13 cellular contexts compared by ENCODE assay signal in genomic region chr4:2436301-2436700, GRCh38. TPM values are rescaled to one million over a fixed set of nuclear protein-coding genes. Genes with fewer than 3 reads are reported as not detected.
DNase-seq lines count a peak whose midpoint lies in the region; ATAC-seq and TF ChIP-seq lines count a peak whose summit lies in the region.
"Had no signal": no experiment of that assay in that cellular context is flagged by ENCODE, and none has a peak within 500 bp of the region (broad histone marks: within the 10 kb centered on the region; RNA-seq: fewer than 3 reads in every experiment).

No MANE protein-coding gene starts in this region.

- H3K4me3 ChIP-seq in AG09309 (ENCODE audit: control insufficient read depth, low read depth, low read length) (no peak overlapping the region), astrocyte of the cerebellum (ENCODE audit: low read depth, low read length) (no peak overlapping the region), upper lobe of right lung (no peak overlapping the region), mesenchymal stem cell (ENCODE audit: insufficient read depth in 1 of 2, low read depth in 1 of 2, low read length in 2 of 2) (no peak overlapping the region)
- H3K4me3 ChIP-seq: body of pancreas had no signal

- no peak overlapping the region for H2AFZ ChIP-seq in mesenchymal stem cell (ENCODE audit: low read depth, low read length)

- in situ Hi-C loops in astrocyte of the cerebellum (cut with HindIII; ENCODE audit: low sequenced_read_pairs) = no loop called here

- H2BK5ac ChIP-seq in mesenchymal stem cell (ENCODE audit: low read depth, low read length, poor library complexity, severe bottlenecking) = no peak overlapping the region

- H3K79me1 ChIP-seq in mesenchymal stem cell (replicated peaks; ENCODE audit: low read length, poor library complexity, severe bottlenecking) = no peaks in the 10 kb centered on the region

- no peak for ATAC-seq in upper lobe of right lung
- ATAC-seq in GM21447 (IDR thresholded peaks at IDR 0.05; ENCODE audit: unreplicated experiment) = no peak
- ATAC-seq: body of pancreas; stimulated activated naive B cell treated with anti-CD40 and anti-IgM and Interleukin-4, amounts not matched to agents 10 μg/mL and 1 μg/mL and 100 μg/mL, for 72 hours had no signal

- no peak overlapping the region for H3K4ac ChIP-seq in mesenchymal stem cell (ENCODE audit: low read depth in 1 of 2, low read length in 2 of 2)

- H3K9me3 ChIP-seq in upper lobe of right lung (no peaks in the 10 kb centered on the region), mesenchymal stem cell (ENCODE audit: control insufficient read depth, low read length) (no peaks in the 10 kb centered on the region)
- H3K9me3 ChIP-seq: body of pancreas had no signal

- H3K4me2 ChIP-seq in mesenchymal stem cell (ENCODE audit: low read length, poor library complexity, severe bottlenecking) = no peak overlapping the region

- H3K9ac ChIP-seq in mesenchymal stem cell (ENCODE audit: low read length) = no peak overlapping the region

- WGBS in mesenchymal stem cell = 77% methylated on average over 10 of the region's 10 CpGs

- H2BK12ac ChIP-seq in mesenchymal stem cell (ENCODE audit: low read length in 2 of 2) = no peak overlapping the region

- H2BK15ac ChIP-seq in mesenchymal stem cell (ENCODE audit: low read depth, poor library complexity, severe bottlenecking) = no peak overlapping the region

- H3K27me3 ChIP-seq in upper lobe of right lung = no peaks in the 10 kb centered on the region
- peaks cover 0 to 23% of the 10 kb centered on the region in 2 experiments for H3K27me3 ChIP-seq in mesenchymal stem cell (ENCODE audit: control insufficient read depth in 1 of 2, insufficient read depth in 1 of 2, low read length in 2 of 2)
- H3K27me3 ChIP-seq: body of pancreas had no signal

- no peak overlapping the region for H2BK120ac ChIP-seq in mesenchymal stem cell (ENCODE audit: low read depth, low read length)

- H3K36me3 ChIP-seq in upper lobe of right lung = no peaks in the 10 kb centered on the region
- H3K36me3 ChIP-seq in mesenchymal stem cell (ENCODE audit: control insufficient read depth in 1 of 2, insufficient read depth in 2 of 2, low read depth in 1 of 2, low read length in 2 of 2) = no peaks in the 10 kb centered on the region

- peak; percentile 44 for TF ChIP-seq CTCF in AG09309 (IDR thresholded peaks at IDR 0.05; ENCODE audit: control insufficient read depth, insufficient read depth, low read depth, low read length, missing control alignments)
- TF ChIP-seq CTCF in astrocyte of the cerebellum (IDR thresholded peaks at IDR 0.05; ENCODE audit: low read depth, low read length, missing control alignments) = peak; percentile 42
- TF ChIP-seq CTCF in upper lobe of right lung (IDR thresholded peaks at IDR 0.05) = no peak

- DNase-seq in AG09309 (ENCODE audit: low read depth) (no peak), GM04504 (ENCODE audit: low read depth) (peak; percentile 19), astrocyte of the cerebellum (ENCODE audit: low read depth) (no peak), kidney glomerular epithelial cell (lab: John Stamatoyannopoulos, UW) (peak; percentile 25), upper lobe of right lung (no peak), NCI-H345 treated with DMSO at 0.1 percent for 48 hours (lab: John Stamatoyannopoulos, UW; ENCODE audit: unreplicated experiment) (no peak), mesenchymal stem cell (no peak)
- DNase-seq: body of pancreas; foreskin melanocyte; stimulated activated CD4-positive, alpha-beta T cell treated with anti-CD3 and anti-CD28 coated beads, Interleukin-12 subunit alpha, Interleukin-12 subunit beta, amount 100 ng/mL, for 4 hours; stimulated activated naive B cell treated with anti-CD40 and anti-IgM and Interleukin-4, amounts not matched to agents 10 μg/mL and 1 μg/mL and 100 μg/mL, for 72 hours had no signal

- no peak overlapping the region for H4K8ac ChIP-seq in mesenchymal stem cell (ENCODE audit: low read length)

- intact Hi-C loops in upper lobe of right lung (cut with DNase I) = no loop called here

- no peak overlapping the region for H3K18ac ChIP-seq in mesenchymal stem cell (ENCODE audit: low read depth in 1 of 2, low read length in 2 of 2)

- H3K27ac ChIP-seq in upper lobe of right lung = no peak overlapping the region
- no peak overlapping the region for H3K27ac ChIP-seq in mesenchymal stem cell (ENCODE audit: low read length, poor library complexity, severe bottlenecking)
- H3K27ac ChIP-seq: body of pancreas had no signal

- H3K14ac ChIP-seq in mesenchymal stem cell (ENCODE audit: low read length in 2 of 2) = no peak overlapping the region

- H3K4me1 ChIP-seq in upper lobe of right lung (no peaks in the 10 kb centered on the region), mesenchymal stem cell (ENCODE audit: control insufficient read depth, insufficient read depth, low read depth, low read length) (peaks cover 25% of the 10 kb centered on the region)
- H3K4me1 ChIP-seq: body of pancreas had no signal

- no peak overlapping the region for H4K91ac ChIP-seq in mesenchymal stem cell (ENCODE audit: low read length)

- H2AK5ac ChIP-seq in mesenchymal stem cell (ENCODE audit: low read length, severe bottlenecking) = no peak overlapping the region

- no peak overlapping the region for H3K23ac ChIP-seq in mesenchymal stem cell (ENCODE audit: low read length in 2 of 2)

RNA-seq across cellular contexts. Expression of gene CFAP99, which starts 17.5 kb away (rescaled TPM):
- not detected for total RNA-seq in upper lobe of right lung
- 0.03 TPM for polyA plus RNA-seq in mesenchymal stem cell (2013, experiment 1 of 2)
- polyA plus RNA-seq in mesenchymal stem cell (2013, experiment 2 of 2) = not detected
- total RNA-seq: activated CD8-positive, alpha-beta memory T cell treated with anti-CD3 and anti-CD28 coated beads for 36 hours; body of pancreas had no signal

RNA-seq across cellular contexts. Expression of gene ZFYVE28, which starts 17.9 kb away (rescaled TPM):
- total RNA-seq in upper lobe of right lung = 16.6 TPM
- polyA plus RNA-seq in mesenchymal stem cell (2013, experiment 1 of 2) = 1.0 TPM
- 1.2 TPM for polyA plus RNA-seq in mesenchymal stem cell (2013, experiment 2 of 2)

RNA-seq across cellular contexts. Expression of gene RNF4, which starts 32.6 kb away (rescaled TPM):
- total RNA-seq in upper lobe of right lung = 41.0 TPM
- polyA plus RNA-seq in mesenchymal stem cell (2013, experiment 1 of 2) = 50.8 TPM
- 49.7 TPM for polyA plus RNA-seq in mesenchymal stem cell (2013, experiment 2 of 2)

Comparison
In these comparisons a context has a peak if more than half of its experiments do, and no peak if none do; other contexts are left out.
1. DNase-seq: peak in GM04504 (single experiment) and kidney glomerular epithelial cell (single experiment); none in AG09309 (single experiment), astrocyte of the cerebellum (single experiment), upper lobe of right lung (single experiment), NCI-H345 treated with DMSO at 0.1 percent for 48 hours (single experiment) and mesenchymal stem cell (single experiment).